In the genomic region with DNA sequence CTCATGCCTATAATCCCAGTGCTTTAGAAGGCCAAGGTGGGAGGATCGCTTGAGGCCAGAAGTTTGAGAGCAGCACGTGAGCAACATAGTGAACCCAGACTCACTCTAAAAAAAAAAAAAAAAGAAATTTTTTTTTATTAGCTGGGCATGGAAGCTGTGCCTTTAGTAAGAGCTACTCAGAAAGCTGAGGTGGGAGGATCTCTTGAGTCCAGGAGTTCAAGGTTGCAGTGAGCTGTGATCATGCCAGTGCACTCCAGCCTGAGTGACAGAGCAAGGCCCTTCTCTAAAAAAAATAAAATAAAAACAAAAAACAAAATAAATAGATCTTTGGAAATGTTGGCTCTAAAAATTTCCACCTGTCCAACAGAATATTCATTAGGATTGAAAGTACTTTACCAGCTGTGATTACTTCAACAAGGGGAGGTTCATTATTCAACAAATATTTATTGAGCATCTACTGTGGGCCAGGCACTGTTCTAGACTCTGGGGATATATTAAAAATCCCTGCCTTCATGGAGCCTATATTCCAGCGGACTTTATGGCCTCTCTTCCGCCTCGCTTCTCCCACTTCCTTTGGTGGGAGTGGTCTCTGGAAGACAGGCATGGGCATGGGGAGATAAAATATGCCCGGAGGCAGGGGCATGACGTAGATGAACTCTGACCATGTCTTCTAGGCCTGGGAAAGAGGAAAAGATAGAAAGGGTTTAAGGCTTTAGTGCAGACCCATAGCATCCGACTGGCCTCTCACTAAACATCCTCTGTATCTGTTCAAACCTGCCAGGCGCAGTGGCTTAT, we compare ENCODE assay signal across 14 cellular contexts. TPM values are rescaled to one million over a fixed set of nuclear protein-coding genes. Genes with fewer than 3 reads are reported as not detected.
A peak's percentile ranks its signal among the peaks of the same experiment; 100 is the strongest.
DNase-seq lines count a peak whose midpoint lies in the region; ATAC-seq and TF ChIP-seq lines count a peak whose summit lies in the region.
"Had no signal": no experiment of that assay in that cellular context is flagged by ENCODE, and none has a peak within 500 bp of the region (broad histone marks: within the 10 kb centered on the region; RNA-seq: fewer than 3 reads in every experiment).

No MANE protein-coding gene starts in this region.

- H3K79me1 ChIP-seq in trophoblast cell (ENCODE audit: low read length), result peaks cover 17% of the 10 kb centered on the region

- TF ChIP-seq CTCF in HEK293 (tag by site-specific recombination; IDR thresholded peaks at IDR 0.05) (no peak), tibial nerve (IDR thresholded peaks at IDR 0.05) (no peak)

- H3K18ac ChIP-seq in trophoblast cell (ENCODE audit: low read length), result no peak overlapping the region

- no peak for TF ChIP-seq POLR2A in tibial nerve (IDR thresholded peaks at IDR 0.05)

- H3K27me3 Mint-ChIP-seq in dendritic cell treated with granulocyte-macrophage colony-stimulating factor and Interleukin-4, amounts not matched to agents 40 ng/mL and 50 ng/mL, for 4 days, result peaks cover 6% of the 10 kb centered on the region
- peaks cover 3 to 16% (median 11%) of the 10 kb centered on the region in 5 donors for H3K27me3 Mint-ChIP-seq in naive thymus-derived CD8-positive, alpha-beta T cell

- H2BK120ac ChIP-seq in trophoblast cell (ENCODE audit: insufficient read depth, low read length, poor library complexity), result no peak overlapping the region

- no peaks in the 10 kb centered on the region for H3K36me3 ChIP-seq in HEK293 (ENCODE audit: control insufficient read depth in 2 of 2, insufficient read depth in 1 of 2, low read length in 2 of 2)
- H3K36me3 ChIP-seq in trophoblast cell (ENCODE audit: control insufficient read depth in 1 of 2, insufficient read depth in 2 of 2, low read length in 2 of 2), result no peaks in the 10 kb centered on the region
- H3K36me3 ChIP-seq in tibial nerve, result no peaks in the 10 kb centered on the region
- H3K36me3 ChIP-seq: HAP-1, Peyer's patch had no signal

- H2BK5ac ChIP-seq in trophoblast cell (ENCODE audit: low read depth, low read length, poor library complexity), result no peak overlapping the region

- WGBS in trophoblast cell (ENCODE audit: extremely low coverage, insufficient coverage, insufficient read length), result no CpG with 5 or more reads among the region's 9 CpGs
- 94 to 95% methylated on average over 9 of the region's 9 CpGs for WGBS in tibial nerve, 2 donors

- no peak overlapping the region for H3K4me3 Mint-ChIP-seq in dendritic cell treated with granulocyte-macrophage colony-stimulating factor and Interleukin-4, amounts not matched to agents 40 ng/mL and 50 ng/mL, for 4 days
- no peak overlapping the region for H3K4me3 Mint-ChIP-seq in naive thymus-derived CD8-positive, alpha-beta T cell
- H3K4me3 Mint-ChIP-seq: CD4-positive, alpha-beta T cell had no signal

- POLR2A ChIA-PET in HEK293 (lab: Yijun Ruan, JAX), result interaction anchor here (1.1 kb wide), 1 partner anchor 75 kb away, joined by 3 read pairs; a partner anchor contains a TSS
- POLR2A ChIA-PET in naive thymus-derived CD8-positive, alpha-beta T cell (lab: Charles Lee), result interaction anchor here (0.7 kb wide), 1 partner anchor 48 kb away, joined by 4 read pairs; no protein-coding TSS in a partner anchor

- no peak overlapping the region for H2BK12ac ChIP-seq in trophoblast cell (ENCODE audit: low read length)

- no peak overlapping the region for H4K8ac ChIP-seq in trophoblast cell (ENCODE audit: low read depth, low read length)

- H4K12ac ChIP-seq in trophoblast cell (ENCODE audit: low read depth, low read length), result no peak overlapping the region

- no peak for ATAC-seq in GM18519 (IDR thresholded peaks at IDR 0.05; ENCODE audit: low FRiP score, unreplicated experiment)
- ATAC-seq in naive thymus-derived CD8-positive, alpha-beta T cell, result no peak

- H3K4me3 ChIP-seq in HEK293 (ENCODE audit: low read depth, low read length) (no peak overlapping the region), trophoblast cell (ENCODE audit: low read depth, low read length) (no peak overlapping the region), tibial nerve (no peak overlapping the region)
- H3K4me3 ChIP-seq: HAP-1, Peyer's patch had no signal

- no peak overlapping the region for H3K23ac ChIP-seq in trophoblast cell (ENCODE audit: low read length)

- H3K79me2 ChIP-seq in trophoblast cell (ENCODE audit: control insufficient read depth, insufficient read depth, low read length, poor library complexity), result peaks cover 1% of the 10 kb centered on the region

- H3K27ac Mint-ChIP-seq in dendritic cell treated with granulocyte-macrophage colony-stimulating factor and Interleukin-4, amounts not matched to agents 40 ng/mL and 50 ng/mL, for 4 days, result peak overlapping the region; percentile 61
- no peak overlapping the region for H3K27ac Mint-ChIP-seq in naive thymus-derived CD8-positive, alpha-beta T cell
- H3K27ac Mint-ChIP-seq: CD4-positive, alpha-beta T cell had no signal

- H3K9ac ChIP-seq in trophoblast cell (ENCODE audit: low read length), result no peak overlapping the region

- H3K4me2 ChIP-seq in trophoblast cell (ENCODE audit: low read length), result no peak overlapping the region

- no peak overlapping the region for H3K27ac ChIP-seq in HEK293 (ENCODE audit: extremely low read depth, low read depth, low read length)
- H3K27ac ChIP-seq in trophoblast cell (ENCODE audit: low read depth, low read length), result no peak overlapping the region
- H3K27ac ChIP-seq in tibial nerve, result peak overlapping the region in 3 of 4 donors; percentile 77 to 96 (median 93)

- H3K4me1 ChIP-seq in HEK293 (ENCODE audit: control insufficient read depth, insufficient read depth, low read length) (no peaks in the 10 kb centered on the region), trophoblast cell (ENCODE audit: control insufficient read depth in 1 of 2, insufficient read depth in 2 of 2, low read length in 2 of 2) (peaks cover 13 to 17% of the 10 kb centered on the region in 2 experiments), tibial nerve (peaks cover 0 to 61% (median 35%) of the 10 kb centered on the region in 4 donors)
- H3K4me1 ChIP-seq: HAP-1 had no signal

- CTCF ChIA-PET in HEK293 (lab: Yijun Ruan, JAX), result interaction anchor here (2.5 to 4.7 kb wide), 3 partner anchors 45 to 74 kb away, joined by 8 to 37 read pairs (median 17); no protein-coding TSS in a partner anchor

- no peak overlapping the region for H3K14ac ChIP-seq in trophoblast cell (ENCODE audit: low read length)

- H3K4ac ChIP-seq in trophoblast cell (ENCODE audit: low read depth, low read length), result no peak overlapping the region

- H2AFZ ChIP-seq in trophoblast cell (ENCODE audit: insufficient read depth, low read length, poor library complexity), result no peak overlapping the region

- no peak for DNase-seq in trophoblast cell
- DNase-seq in tibial nerve (ENCODE audit: low spot score in 2 of 2), result no peak
- no peak for DNase-seq in activated effector memory CD4-positive, alpha-beta T cell treated with Interleukin-2 at 50 U/mL for 16 hours
- no peak for DNase-seq in naive thymus-derived CD8-positive, alpha-beta T cell
- DNase-seq: ACHN; CD4-positive, alpha-beta T cell; KG1; NCI-H2081 treated with DMSO at 0.1 percent for 48 hours; SHP77 treated with DMSO at 0.1 percent for 48 hours had no signal

- no peaks in the 10 kb centered on the region for H3K9me3 Mint-ChIP-seq in dendritic cell treated with granulocyte-macrophage colony-stimulating factor and Interleukin-4, amounts not matched to agents 40 ng/mL and 50 ng/mL, for 4 days
- H3K9me3 Mint-ChIP-seq in naive thymus-derived CD8-positive, alpha-beta T cell, result no peaks in the 10 kb centered on the region
- H3K9me3 Mint-ChIP-seq: CD4-positive, alpha-beta T cell had no signal

- intact Hi-C loops in dendritic cell treated with granulocyte-macrophage colony-stimulating factor and Interleukin-4, amounts not matched to agents 40 ng/mL and 50 ng/mL, for 4 days (cut with micrococcal nuclease), result loop anchor here (5.0 kb wide), 2 partner anchors 36 to 44 kb away; no protein-coding TSS in a partner anchor

- H3K27me3 ChIP-seq in trophoblast cell (ENCODE audit: insufficient read depth, low read length) (no peaks in the 10 kb centered on the region), tibial nerve (no peaks in the 10 kb centered on the region)
- H3K27me3 ChIP-seq: Peyer's patch had no signal

- TF ChIP-seq EP300 in tibial nerve (IDR thresholded peaks at IDR 0.05), result no peak

- no peaks in the 10 kb centered on the region for H3K36me3 Mint-ChIP-seq in dendritic cell treated with granulocyte-macrophage colony-stimulating factor and Interleukin-4, amounts not matched to agents 40 ng/mL and 50 ng/mL, for 4 days (ENCODE audit: low read depth)
- H3K36me3 Mint-ChIP-seq in naive thymus-derived CD8-positive, alpha-beta T cell, result no peaks in the 10 kb centered on the region

- H4K91ac ChIP-seq in trophoblast cell (ENCODE audit: low read depth, low read length), result peak overlapping the region; percentile 0

- no peak overlapping the region for H2AK5ac ChIP-seq in trophoblast cell (ENCODE audit: low read length)

- H3K9me3 ChIP-seq in HEK293 (ENCODE audit: control insufficient read depth, insufficient read depth, low read depth, low read length), result no peaks in the 10 kb centered on the region
- no peaks in the 10 kb centered on the region for H3K9me3 ChIP-seq in trophoblast cell (ENCODE audit: insufficient read depth, low read depth, low read length)
- H3K9me3 ChIP-seq in tibial nerve, result no peaks in the 10 kb centered on the region
- H3K9me3 ChIP-seq: HAP-1, Peyer's patch had no signal

- peaks cover 59% of the 10 kb centered on the region for H3K4me1 Mint-ChIP-seq in dendritic cell treated with granulocyte-macrophage colony-stimulating factor and Interleukin-4, amounts not matched to agents 40 ng/mL and 50 ng/mL, for 4 days (ENCODE audit: low read depth)
- H3K4me1 Mint-ChIP-seq in naive thymus-derived CD8-positive, alpha-beta T cell, result peaks cover 0 to 16% (median 2%) of the 10 kb centered on the region in 4 donors

TF ChIP-seq in HEK293, 187 proteins besides CTCF, POLR2A, EP300 and RAD21:
- TF ChIP-seq ZNF664 (tag by site-specific recombination; IDR thresholded peaks at IDR 0.05) (peak; percentile 64; the same call in 1 of the 2 replicates), ZFHX2 (tag by site-specific recombination; conservative IDR thresholded peaks at IDR 0.05) (no peak)

RNA-seq across cellular contexts. Expression of a gene that starts 47.9 kb away (rescaled TPM):
- polyA plus RNA-seq in trophoblast cell (2013), result 191 and 221 TPM in 2 replicates
- total RNA-seq in tibial nerve, result 1,000 to 10,000 TPM; 1,417 to 3,061 (median 2,562) TPM
- total RNA-seq in naive thymus-derived CD8-positive, alpha-beta T cell, result 100 to 1,000 TPM; 227 to 231 TPM
- 10 to 100 TPM in 1 of 3 donors, 1 to 10 TPM in 2; 7.7 to 19.8 (median 9.4) TPM for polyA plus RNA-seq in naive thymus-derived CD8-positive, alpha-beta T cell

Comparison
In these comparisons a context has a peak if more than half of its experiments do, and no peak if none do; other contexts are left out.
1. H3K27ac ChIP-seq: peak in tibial nerve (3 of 4); none in HEK293 (single experiment) and trophoblast cell (single experiment).
2. RNA of a gene that starts 47.9 kb away (total RNA-seq): 1,417 to 3,061 TPM in tibial nerve; 227 to 231 TPM in naive thymus-derived CD8-positive, alpha-beta T cell; every median in the first group is over 4 times any median in the second.